In the genomic region with DNA sequence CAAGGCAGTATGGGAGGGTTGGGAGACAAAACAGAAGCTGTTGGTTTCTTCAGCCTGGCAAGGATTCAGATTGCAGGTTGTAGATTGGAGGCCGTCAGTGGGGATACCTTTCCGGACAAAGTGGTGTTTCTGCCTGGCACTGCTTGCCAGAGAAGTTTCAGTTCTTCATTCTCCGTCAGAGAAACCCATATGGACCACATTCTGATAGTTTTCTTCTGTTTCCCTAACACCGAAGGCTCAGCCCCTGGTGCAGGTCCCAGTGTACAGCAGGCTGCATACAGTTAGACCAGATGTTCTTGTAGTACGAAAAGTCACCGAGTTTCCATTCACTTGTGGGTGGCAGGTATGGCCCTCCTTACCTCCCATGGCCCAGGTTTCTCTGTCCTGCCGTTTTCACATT, we compare ENCODE assay signal across 1 cellular context.
A peak's percentile ranks its signal among the peaks of the same experiment; 100 is the strongest.
TF ChIP-seq lines count a peak whose summit lies in the region.

No MANE protein-coding gene starts in this region.

TF ChIP-seq in GM12878, 131 proteins besides CTCF, POLR2A, EP300 and RAD21:
- no peak for TF ChIP-seq HCFC1 (IDR thresholded peaks at IDR 0.05; ENCODE audit: low read length)
- TF ChIP-seq SPI1 (IDR thresholded peaks at IDR 0.05; ENCODE audit: borderline replicate concordance, insufficient read depth, low read depth, low read length), result peak; percentile 63; the same call in 1 of the 2 replicates
